ENCODE assay signal across 2 cellular contexts in genomic region chr16:2928796-2929195, GRCh38.
TF ChIP-seq lines count a peak whose summit lies in the region.

No MANE protein-coding gene starts in this region.

TF ChIP-seq in GM23338, 12 proteins besides CTCF, POLR2A, EP300 and RAD21:
- no peak for TF ChIP-seq STAT1 (IDR thresholded peaks at IDR 0.05; ENCODE audit: unreplicated experiment)
- TF ChIP-seq, protein P1, sequence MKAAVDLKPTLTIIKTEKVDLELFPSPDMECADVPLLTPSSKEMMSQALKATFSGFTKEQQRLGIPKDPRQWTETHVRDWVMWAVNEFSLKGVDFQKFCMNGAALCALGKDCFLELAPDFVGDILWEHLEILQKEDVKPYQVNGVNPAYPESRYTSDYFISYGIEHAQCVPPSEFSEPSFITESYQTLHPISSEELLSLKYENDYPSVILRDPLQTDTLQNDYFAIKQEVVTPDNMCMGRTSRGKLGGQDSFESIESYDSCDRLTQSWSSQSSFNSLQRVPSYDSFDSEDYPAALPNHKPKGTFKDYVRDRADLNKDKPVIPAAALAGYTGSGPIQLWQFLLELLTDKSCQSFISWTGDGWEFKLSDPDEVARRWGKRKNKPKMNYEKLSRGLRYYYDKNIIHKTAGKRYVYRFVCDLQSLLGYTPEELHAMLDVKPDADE (IDR thresholded peaks at IDR 0.05) = no peak
- TF ChIP-seq ZNF331 (CRISPR knock-in tag; IDR thresholded peaks at IDR 0.05; ENCODE audit: low read depth) = no peak
- TF ChIP-seq, protein P2, sequence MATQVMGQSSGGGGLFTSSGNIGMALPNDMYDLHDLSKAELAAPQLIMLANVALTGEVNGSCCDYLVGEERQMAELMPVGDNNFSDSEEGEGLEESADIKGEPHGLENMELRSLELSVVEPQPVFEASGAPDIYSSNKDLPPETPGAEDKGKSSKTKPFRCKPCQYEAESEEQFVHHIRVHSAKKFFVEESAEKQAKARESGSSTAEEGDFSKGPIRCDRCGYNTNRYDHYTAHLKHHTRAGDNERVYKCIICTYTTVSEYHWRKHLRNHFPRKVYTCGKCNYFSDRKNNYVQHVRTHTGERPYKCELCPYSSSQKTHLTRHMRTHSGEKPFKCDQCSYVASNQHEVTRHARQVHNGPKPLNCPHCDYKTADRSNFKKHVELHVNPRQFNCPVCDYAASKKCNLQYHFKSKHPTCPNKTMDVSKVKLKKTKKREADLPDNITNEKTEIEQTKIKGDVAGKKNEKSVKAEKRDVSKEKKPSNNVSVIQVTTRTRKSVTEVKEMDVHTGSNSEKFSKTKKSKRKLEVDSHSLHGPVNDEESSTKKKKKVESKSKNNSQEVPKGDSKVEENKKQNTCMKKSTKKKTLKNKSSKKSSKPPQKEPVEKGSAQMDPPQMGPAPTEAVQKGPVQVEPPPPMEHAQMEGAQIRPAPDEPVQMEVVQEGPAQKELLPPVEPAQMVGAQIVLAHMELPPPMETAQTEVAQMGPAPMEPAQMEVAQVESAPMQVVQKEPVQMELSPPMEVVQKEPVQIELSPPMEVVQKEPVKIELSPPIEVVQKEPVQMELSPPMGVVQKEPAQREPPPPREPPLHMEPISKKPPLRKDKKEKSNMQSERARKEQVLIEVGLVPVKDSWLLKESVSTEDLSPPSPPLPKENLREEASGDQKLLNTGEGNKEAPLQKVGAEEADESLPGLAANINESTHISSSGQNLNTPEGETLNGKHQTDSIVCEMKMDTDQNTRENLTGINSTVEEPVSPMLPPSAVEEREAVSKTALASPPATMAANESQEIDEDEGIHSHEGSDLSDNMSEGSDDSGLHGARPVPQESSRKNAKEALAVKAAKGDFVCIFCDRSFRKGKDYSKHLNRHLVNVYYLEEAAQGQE (IDR thresholded peaks at IDR 0.05; ENCODE audit: unreplicated experiment) = no peak
- TF ChIP-seq EZH2 (IDR thresholded peaks at IDR 0.05; ENCODE audit: low read depth, unreplicated experiment) = no peak
- TF ChIP-seq ZNF114 (CRISPR knock-in tag; IDR thresholded peaks at IDR 0.05) = no peak

TF ChIP-seq in K562, 482 proteins besides CTCF, POLR2A, EP300 and RAD21:
- TF ChIP-seq ETS2 (tag; IDR thresholded peaks at IDR 0.05; ENCODE audit: borderline replicate concordance, poor library complexity, severe bottlenecking) (no peak), ZNF316 (IDR thresholded peaks at IDR 0.05) (no peak), POLR2G (IDR thresholded peaks at IDR 0.05; ENCODE audit: low read depth, low read length) (0 out of 2 replicates have a peak, but pooled peaks have one; percentile 41)
